Comparison of ENCODE assay signal across 8 cellular contexts in the genomic region with DNA sequence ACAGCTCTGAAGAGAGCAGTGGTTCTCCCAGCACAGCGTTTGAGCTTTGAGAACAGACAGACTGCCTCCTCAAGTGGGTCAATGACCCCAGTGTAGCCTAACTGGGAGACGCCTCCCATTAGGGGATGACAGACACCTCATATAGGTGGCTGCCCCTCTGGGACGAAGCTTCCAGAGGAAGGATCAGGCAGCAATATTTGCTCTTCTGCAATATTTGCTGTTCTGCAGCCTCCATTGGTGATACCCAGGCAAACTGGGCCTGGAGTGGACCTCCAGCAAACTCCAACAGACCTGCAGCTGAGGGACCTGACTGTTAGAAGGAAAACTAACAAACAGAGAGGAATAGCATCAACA. TPM values are rescaled to one million over a fixed set of nuclear protein-coding genes. Genes with fewer than 3 reads are reported as not detected.
DNase-seq lines count a peak whose midpoint lies in the region; ATAC-seq, FAIRE-seq and TF ChIP-seq lines count a peak whose summit lies in the region.
"Not testable (repeated sequence)": the region's sequence is repeated elsewhere in the genome, so short reads cannot be mapped to it uniquely, and the experiment has no call there.

No MANE protein-coding gene starts in this region.

- H3K27ac ChIP-seq in CD4-positive, alpha-beta T cell (ENCODE audit: low read depth, low read length); HUES64 (ENCODE audit: low read depth, low read length); iPS-20b (ENCODE audit: low read length); rectal smooth muscle tissue (ENCODE audit: low read depth, low read length): not testable (repeated sequence)
- 0 out of 2 replicates have a peak overlapping the region, but pooled peaks have one; percentile 59 for H3K27ac ChIP-seq in H1 (ENCODE audit: low read depth, low read length)

- H4K8ac ChIP-seq in H1 (ENCODE audit: extremely low read depth, insufficient read depth, low read length), result peak overlapping the region; percentile 68; the same call in 1 of the 2 replicates

- not testable (repeated sequence) for H3K56ac ChIP-seq in H1 (replicated peaks; ENCODE audit: insufficient read length, low read depth, low read length)

- not testable (repeated sequence) for H3K4me1 ChIP-seq in HUES64 (ENCODE audit: insufficient read depth, low read length); H1 (replicated peaks in 1 of 4; ENCODE audit: control insufficient read depth in 3 of 4, insufficient read depth in 4 of 4, low read length in 3 of 4); iPS-20b (ENCODE audit: insufficient read depth, low read length); rectal smooth muscle tissue (ENCODE audit: control insufficient read depth, insufficient read depth, low read length)

- peak overlapping the region; percentile 90; the same call in 1 of the 2 replicates for H2BK5ac ChIP-seq in H1 (ENCODE audit: low read depth, low read length)

- peak overlapping the region; percentile 39; the same call in 1 of the 2 replicates for H2BK12ac ChIP-seq in H1 (ENCODE audit: low read depth, low read length)

- not testable (repeated sequence) for H4K5ac ChIP-seq in H1 (ENCODE audit: insufficient read length, low read depth, low read length)

- H3K79me2 ChIP-seq in H1 (ENCODE audit: control insufficient read depth in 1 of 2, insufficient read depth in 2 of 2, low read length in 2 of 2), result not testable (repeated sequence)

- H3K9ac ChIP-seq in HUES64 (ENCODE audit: low read depth, low read length); rectal smooth muscle tissue (ENCODE audit: low read length): not testable (repeated sequence)
- H3K9ac ChIP-seq in H1 (replicated peaks in 1 of 4; ENCODE audit: extremely low read depth in 1 of 4, low read depth in 3 of 4, low read length in 3 of 4) (peak overlapping the region in 1 of 4 experiments; percentile 47; a peak in 1 of 7 replicates), iPS-20b (ENCODE audit: low read depth, low read length) (peak overlapping the region; percentile 61; the same call in 1 of the 2 replicates)

- H3K27ac Mint-ChIP-seq in CD4-positive, alpha-beta T cell, result peak overlapping the region; percentile 89
- H3K27ac Mint-ChIP-seq in activated CD4-positive, alpha-beta T cell treated with anti-CD3 and anti-CD28 coated beads for 36 hours, result peak overlapping the region; percentile 86
- peak overlapping the region; percentile 77 to 84 for H3K27ac Mint-ChIP-seq in activated naive CD4-positive, alpha-beta T cell treated with anti-CD3 and anti-CD28 coated beads, Interleukin-2, amount 50 U/mL, for 72 hours
- H3K27ac Mint-ChIP-seq in nephron, result peak overlapping the region; percentile 62 to 84 (median 83)

- DNase-seq in CD4-positive, alpha-beta T cell; activated CD4-positive, alpha-beta T cell treated with anti-CD3 and anti-CD28 coated beads for 36 hours; activated naive CD4-positive, alpha-beta T cell treated with anti-CD3 and anti-CD28 coated beads, Interleukin-2, amount 50 U/mL, for 72 hours (ENCODE audit: low spot score in 2 of 2); H1 (ENCODE audit: low read depth in 1 of 2, low spot score in 2 of 2): not testable (repeated sequence)

- not testable (repeated sequence) for H2BK20ac ChIP-seq in H1 (ENCODE audit: low read length)

- H3K27me3 Mint-ChIP-seq in CD4-positive, alpha-beta T cell; activated CD4-positive, alpha-beta T cell treated with anti-CD3 and anti-CD28 coated beads for 36 hours; nephron (ENCODE audit: low read depth): not testable (repeated sequence)

- H3K36me3 ChIP-seq in HUES64 (ENCODE audit: insufficient read depth, low read length); H1 (ENCODE audit: control insufficient read depth in 2 of 4, insufficient read depth in 4 of 4, low read length in 3 of 4); iPS-20b (ENCODE audit: insufficient read depth, low read depth, low read length); rectal smooth muscle tissue (ENCODE audit: control insufficient read depth, insufficient read depth, low read length): not testable (repeated sequence)

- not testable (repeated sequence) for TF ChIP-seq EP300 in H1 (IDR thresholded peaks at IDR 0.05; ENCODE audit: borderline replicate concordance in 1 of 2, low read depth in 2 of 2, low read length in 2 of 2)

- not testable (repeated sequence) for H3K14ac ChIP-seq in H1 (ENCODE audit: insufficient read length)

- peak overlapping the region; percentile 56 for H3K4me3 ChIP-seq in HUES64 (ENCODE audit: low read length)
- peak overlapping the region; percentile 35 to 44 (median 40); a peak in 6 of 8 replicates for H3K4me3 ChIP-seq in H1 (ENCODE audit: extremely low read depth in 1 of 4, insufficient read depth in 2 of 4, low read depth in 3 of 4, low read length in 4 of 4)
- not testable (repeated sequence) for H3K4me3 ChIP-seq in iPS-20b (ENCODE audit: low read length)
- peak overlapping the region; percentile 19 for H3K4me3 ChIP-seq in rectal smooth muscle tissue (ENCODE audit: low read length)

- peak overlapping the region; percentile 32 for H3K18ac ChIP-seq in H1 (ENCODE audit: extremely low read depth, low read length)

- not testable (repeated sequence) for H2BK15ac ChIP-seq in H1 (ENCODE audit: low read length)

- H3K23ac ChIP-seq in H1 (ENCODE audit: insufficient read length), result not testable (repeated sequence)

- H3K9me3 ChIP-seq in CD4-positive, alpha-beta T cell (ENCODE audit: control insufficient read depth, low read length); HUES64 (ENCODE audit: insufficient read depth, low read depth, low read length); H1 (ENCODE audit: insufficient read depth in 2 of 2, low read depth in 1 of 2, low read length in 1 of 2); iPS-20b (ENCODE audit: insufficient read depth, low read depth, low read length): not testable (repeated sequence)

- not testable (repeated sequence) for H3K79me1 ChIP-seq in H1 (ENCODE audit: low read depth, low read length)

- ATAC-seq in CD4-positive, alpha-beta T cell (ENCODE audit: poor library complexity); activated CD4-positive, alpha-beta T cell treated with anti-CD3 and anti-CD28 coated beads for 36 hours; activated naive CD4-positive, alpha-beta T cell treated with anti-CD3 and anti-CD28 coated beads, Interleukin-2, amount 50 U/mL, for 72 hours: not testable (repeated sequence)

- H3K4ac ChIP-seq in H1 (replicated peaks; ENCODE audit: insufficient read length, low read depth, low read length), result not testable (repeated sequence)

- H2AFZ ChIP-seq in H1 (ENCODE audit: low read length), result peak overlapping the region; percentile 84

- CTCF ChIA-PET in CD4-positive, alpha-beta T cell (lab: Charles Lee), result interaction anchor here (1.6 kb wide), 1 partner anchor 106 kb away, joined by 5 read pairs; a partner anchor contains a TSS
- CTCF ChIA-PET in activated CD4-positive, alpha-beta T cell treated with anti-CD3 and anti-CD28 coated beads for 36 hours (lab: Charles Lee), result interaction anchor here (0.6 to 1.2 kb wide), 2 partner anchors 45 to 230 kb away, joined by 5 read pairs; no protein-coding TSS in a partner anchor
- CTCF ChIA-PET in H1 (lab: Charles Lee; ENCODE audit: partially characterized antibody), result interaction anchor here (0.9 kb wide), 1 partner anchor 17 kb away, joined by 3 read pairs; no protein-coding TSS in a partner anchor

- H3K36me3 Mint-ChIP-seq in CD4-positive, alpha-beta T cell (ENCODE audit: low read depth), result peaks cover 65% of the 10 kb centered on the region
- peaks cover 14% of the 10 kb centered on the region for H3K36me3 Mint-ChIP-seq in activated CD4-positive, alpha-beta T cell treated with anti-CD3 and anti-CD28 coated beads for 36 hours (ENCODE audit: low read depth)
- peaks cover 21 to 31% of the 10 kb centered on the region in 2 donors for H3K36me3 Mint-ChIP-seq in activated naive CD4-positive, alpha-beta T cell treated with anti-CD3 and anti-CD28 coated beads, Interleukin-2, amount 50 U/mL, for 72 hours
- H3K36me3 Mint-ChIP-seq in nephron (ENCODE audit: low read depth), result peaks cover 58% of the 10 kb centered on the region

- not testable (repeated sequence) for H4K91ac ChIP-seq in H1 (replicated peaks; ENCODE audit: insufficient read length, low read length)

- peak overlapping the region; percentile 76 to 87 for H3K4me2 ChIP-seq in H1 (ENCODE audit: insufficient read depth in 1 of 2, low read depth in 2 of 2, low read length in 2 of 2)

- not testable (repeated sequence) for H4K20me1 ChIP-seq in H1 (replicated peaks in 1 of 2; ENCODE audit: control insufficient read depth in 1 of 2, insufficient read depth in 2 of 2, low read length in 2 of 2)

- WGBS in HUES64, result 76% methylated on average over 3 of the region's 3 CpGs
- 80% methylated on average over 3 of the region's 3 CpGs; no CpG with 5 or more reads in 1 of the 2 experiments for WGBS in H1 (ENCODE audit: extremely low coverage in 1 of 2, insufficient coverage in 1 of 2, insufficient read length in 1 of 2, insufficient replicate concordance in 2 of 2, low coverage in 1 of 2, low lambda C conversion rate in 2 of 2, missing lambda C conversion rate in 1 of 2), 2 experiments

- H3K4me1 Mint-ChIP-seq in CD4-positive, alpha-beta T cell (ENCODE audit: low read depth), result peaks cover 77% of the 10 kb centered on the region
- H3K4me1 Mint-ChIP-seq in activated CD4-positive, alpha-beta T cell treated with anti-CD3 and anti-CD28 coated beads for 36 hours, result peaks cover 56% of the 10 kb centered on the region
- H3K4me1 Mint-ChIP-seq in nephron, result peaks cover 16% of the 10 kb centered on the region

- FAIRE-seq in H1 (lab: Jason Lieb, UNC), result not testable (repeated sequence)

- TF ChIP-seq CTCF in CD4-positive, alpha-beta T cell (IDR thresholded peaks at IDR 0.05); H1 (IDR thresholded peaks at IDR 0.05; ENCODE audit: control extremely low read depth in 1 of 3, insufficient read depth in 1 of 3, low read depth in 1 of 3, low read length in 3 of 3); nephron (IDR thresholded peaks at IDR 0.05; ENCODE audit: unreplicated experiment in 3 of 3): not testable (repeated sequence)

- H3K23me2 ChIP-seq in H1 (ENCODE audit: low read depth, low read length), result not testable (repeated sequence)

- not testable (repeated sequence) for H3K27me3 ChIP-seq in CD4-positive, alpha-beta T cell (ENCODE audit: control insufficient read depth, insufficient read depth, low read length); HUES64 (ENCODE audit: insufficient read depth, low read length); H1 (replicated peaks in 1 of 4; ENCODE audit: control insufficient read depth in 3 of 4, extremely low read depth in 1 of 4, insufficient read depth in 3 of 4, low read length in 3 of 4); iPS-20b (ENCODE audit: insufficient read depth, low read length); rectal smooth muscle tissue (ENCODE audit: control insufficient read depth, insufficient read depth, low read length)

- not testable (repeated sequence) for H3K9me3 Mint-ChIP-seq in CD4-positive, alpha-beta T cell
- peaks cover 11% of the 10 kb centered on the region for H3K9me3 Mint-ChIP-seq in activated CD4-positive, alpha-beta T cell treated with anti-CD3 and anti-CD28 coated beads for 36 hours (ENCODE audit: low read depth)
- H3K9me3 Mint-ChIP-seq in activated naive CD4-positive, alpha-beta T cell treated with anti-CD3 and anti-CD28 coated beads, Interleukin-2, amount 50 U/mL, for 72 hours, result peaks cover 11 to 21% of the 10 kb centered on the region in 2 donors
- H3K9me3 Mint-ChIP-seq in nephron, result peaks cover 37% of the 10 kb centered on the region

- intact Hi-C loops in CD4-positive, alpha-beta T cell (cut with DNase I, micrococcal nuclease), result loop anchor here in 1 of 2 experiments (5.0 kb wide), 2 partner anchors 45 to 105 kb away; a partner anchor contains a TSS
- intact Hi-C loops in activated CD4-positive, alpha-beta T cell treated with anti-CD3 and anti-CD28 coated beads for 36 hours (cut with DNase I, micrococcal nuclease), result loop anchor here in 1 of 2 experiments (5.0 kb wide), 1 partner anchor 95 kb away; a partner anchor contains a TSS

- H2BK120ac ChIP-seq in H1 (replicated peaks; ENCODE audit: low read depth, low read length), result not testable (repeated sequence)

- TF ChIP-seq POLR2A in H1 (IDR thresholded peaks at IDR 0.05; ENCODE audit: control extremely low read depth in 1 of 2, low read depth in 2 of 2, low read length in 2 of 2), result not testable (repeated sequence)

- not testable (repeated sequence) for H2AK5ac ChIP-seq in H1 (ENCODE audit: low read depth, low read length)

- peak overlapping the region; percentile 83 for H3K4me3 Mint-ChIP-seq in CD4-positive, alpha-beta T cell
- H3K4me3 Mint-ChIP-seq in activated CD4-positive, alpha-beta T cell treated with anti-CD3 and anti-CD28 coated beads for 36 hours, result peak overlapping the region; percentile 54
- peak overlapping the region; percentile 50 to 76 (median 65) for H3K4me3 Mint-ChIP-seq in nephron

- TF ChIP-seq RAD21 in H1 (IDR thresholded peaks at IDR 0.05 in 1 of 2, conservative IDR thresholded peaks at IDR 0.05 in 1 of 2; ENCODE audit: low read depth in 2 of 2, low read length in 2 of 2), result not testable (repeated sequence)

- POLR2A ChIA-PET in CD4-positive, alpha-beta T cell (lab: Charles Lee), result interaction anchor here (1.0 to 1.2 kb wide), 2 partner anchors 46 to 51 kb away, joined by 3 read pairs; no protein-coding TSS in a partner anchor
- POLR2A ChIA-PET in activated CD4-positive, alpha-beta T cell treated with anti-CD3 and anti-CD28 coated beads for 36 hours (lab: Charles Lee), result not testable (repeated sequence)
- POLR2A ChIA-PET in H1 (lab: Charles Lee; ENCODE audit: partially characterized antibody), result interaction anchor here (1.0 to 1.2 kb wide), 4 partner anchors 18 to 114 kb away, joined by 3 to 4 read pairs (median 4); a partner anchor contains a TSS

RNA-seq across cellular contexts. Expression of a gene that starts 45.7 kb away (rescaled TPM):
- total RNA-seq in CD4-positive, alpha-beta T cell, result 10 to 100 TPM; 37.5 to 39.3 TPM
- polyA plus RNA-seq in HUES64 (2013, experiment 1 of 2), result 5.7 TPM
- 7.9 TPM for polyA plus RNA-seq in HUES64 (2013, experiment 2 of 2)
- 10 to 100 TPM; 12.3 to 12.9 TPM for total RNA-seq in activated CD4-positive, alpha-beta T cell treated with anti-CD3 and anti-CD28 coated beads for 36 hours
- total RNA-seq in activated naive CD4-positive, alpha-beta T cell treated with anti-CD3 and anti-CD28 coated beads, Interleukin-2, amount 50 U/mL, for 72 hours, result 10 to 100 TPM; 18.9 to 34.4 TPM
- 6.5 and 7.8 TPM in 2 replicates for total RNA-seq in H1 (2021; fragmentation: NEBNext Ultra II Directional; extraction: Animal tissue kit (Norgen Biotek cat#: 25700))
- polyA plus RNA-seq in H1 (2011; rRNA removed), result 1.6 and 2.8 TPM in 2 replicates
- polyA plus RNA-seq in H1 (2011; cell fraction: cytosol; rRNA removed), result 5.1 TPM
- 7.3 TPM for polyA plus RNA-seq in H1 (2011; cell fraction: nucleus; rRNA removed)
- 3.3 to 6.8 TPM (median 4.5 TPM) in 4 replicates for polyA plus RNA-seq in H1 (2012, experiment 1 of 2)
- polyA plus RNA-seq in H1 (2012, experiment 2 of 2), result 0.39 TPM
- 6.7 TPM for polyA plus RNA-seq in H1 (2013, experiment 1 of 2)
- 5.7 TPM for polyA plus RNA-seq in H1 (2013, experiment 2 of 2)
- polyA minus RNA-seq in H1 (2011; rRNA and poly(A)+ RNA removed), result 11.0 and 18.8 TPM in 2 replicates
- 7.0 TPM for polyA minus RNA-seq in H1 (2011; cell fraction: cytosol; rRNA and poly(A)+ RNA removed)
- 37.0 TPM for polyA minus RNA-seq in H1 (2011; cell fraction: nucleus; rRNA and poly(A)+ RNA removed)
